In the genomic region with DNA sequence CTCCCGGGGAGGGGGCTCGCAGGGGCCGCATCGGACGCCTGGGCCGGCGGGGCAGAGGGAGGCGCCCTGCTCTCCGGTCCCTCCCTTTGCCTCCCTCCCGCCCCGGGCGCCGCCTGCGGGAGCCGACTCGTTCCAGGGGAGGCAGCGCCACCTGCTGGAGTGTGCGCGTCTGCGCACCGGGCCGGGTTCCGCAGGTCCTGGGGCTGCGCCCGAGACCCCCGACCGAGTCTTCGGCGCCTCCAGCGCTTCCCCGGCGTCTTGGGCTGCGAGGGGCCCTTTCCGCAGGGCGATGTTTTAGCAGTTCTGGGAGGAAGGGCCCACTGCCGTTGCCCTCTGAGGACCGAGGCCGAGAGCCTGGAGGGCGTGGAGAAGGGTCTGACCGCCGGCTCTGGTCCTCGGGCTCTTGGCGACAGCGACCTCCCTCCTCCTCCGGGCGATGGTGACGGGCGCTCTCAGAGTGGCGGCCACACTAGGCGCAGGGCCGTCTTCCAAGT, we compare ENCODE assay signal across 1 cellular context.
TF ChIP-seq lines count a peak whose summit lies in the region.

No MANE protein-coding gene starts in this region.

TF ChIP-seq in GM12878, 131 proteins besides CTCF, POLR2A, EP300 and RAD21 (continued from another document and continues in another):
- TF ChIP-seq, protein P1, sequence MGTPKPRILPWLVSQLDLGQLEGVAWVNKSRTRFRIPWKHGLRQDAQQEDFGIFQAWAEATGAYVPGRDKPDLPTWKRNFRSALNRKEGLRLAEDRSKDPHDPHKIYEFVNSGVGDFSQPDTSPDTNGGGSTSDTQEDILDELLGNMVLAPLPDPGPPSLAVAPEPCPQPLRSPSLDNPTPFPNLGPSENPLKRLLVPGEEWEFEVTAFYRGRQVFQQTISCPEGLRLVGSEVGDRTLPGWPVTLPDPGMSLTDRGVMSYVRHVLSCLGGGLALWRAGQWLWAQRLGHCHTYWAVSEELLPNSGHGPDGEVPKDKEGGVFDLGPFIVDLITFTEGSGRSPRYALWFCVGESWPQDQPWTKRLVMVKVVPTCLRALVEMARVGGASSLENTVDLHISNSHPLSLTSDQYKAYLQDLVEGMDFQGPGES (IDR thresholded peaks at IDR 0.05), result no peak
- TF ChIP-seq EZH2 (IDR thresholded peaks at IDR 0.05; ENCODE audit: borderline replicate concordance, control insufficient read depth, low read depth, low read length), result no peak
- TF ChIP-seq SMARCA5 (IDR thresholded peaks at IDR 0.05), result peak; percentile 84
- no peak for TF ChIP-seq SREBF2 (IDR thresholded peaks at IDR 0.05; ENCODE audit: low read length)
- no peak for TF ChIP-seq ETV6 (conservative IDR thresholded peaks at IDR 0.05 in 1 of 2, IDR thresholded peaks at IDR 0.05 in 1 of 2; ENCODE audit: borderline replicate concordance in 1 of 2, low read depth in 1 of 2)
- no peak for TF ChIP-seq CREB1 (IDR thresholded peaks at IDR 0.05; ENCODE audit: low read depth)
- TF ChIP-seq CBX5 (IDR thresholded peaks at IDR 0.05; ENCODE audit: low read depth), result no peak
- TF ChIP-seq, protein P2, sequence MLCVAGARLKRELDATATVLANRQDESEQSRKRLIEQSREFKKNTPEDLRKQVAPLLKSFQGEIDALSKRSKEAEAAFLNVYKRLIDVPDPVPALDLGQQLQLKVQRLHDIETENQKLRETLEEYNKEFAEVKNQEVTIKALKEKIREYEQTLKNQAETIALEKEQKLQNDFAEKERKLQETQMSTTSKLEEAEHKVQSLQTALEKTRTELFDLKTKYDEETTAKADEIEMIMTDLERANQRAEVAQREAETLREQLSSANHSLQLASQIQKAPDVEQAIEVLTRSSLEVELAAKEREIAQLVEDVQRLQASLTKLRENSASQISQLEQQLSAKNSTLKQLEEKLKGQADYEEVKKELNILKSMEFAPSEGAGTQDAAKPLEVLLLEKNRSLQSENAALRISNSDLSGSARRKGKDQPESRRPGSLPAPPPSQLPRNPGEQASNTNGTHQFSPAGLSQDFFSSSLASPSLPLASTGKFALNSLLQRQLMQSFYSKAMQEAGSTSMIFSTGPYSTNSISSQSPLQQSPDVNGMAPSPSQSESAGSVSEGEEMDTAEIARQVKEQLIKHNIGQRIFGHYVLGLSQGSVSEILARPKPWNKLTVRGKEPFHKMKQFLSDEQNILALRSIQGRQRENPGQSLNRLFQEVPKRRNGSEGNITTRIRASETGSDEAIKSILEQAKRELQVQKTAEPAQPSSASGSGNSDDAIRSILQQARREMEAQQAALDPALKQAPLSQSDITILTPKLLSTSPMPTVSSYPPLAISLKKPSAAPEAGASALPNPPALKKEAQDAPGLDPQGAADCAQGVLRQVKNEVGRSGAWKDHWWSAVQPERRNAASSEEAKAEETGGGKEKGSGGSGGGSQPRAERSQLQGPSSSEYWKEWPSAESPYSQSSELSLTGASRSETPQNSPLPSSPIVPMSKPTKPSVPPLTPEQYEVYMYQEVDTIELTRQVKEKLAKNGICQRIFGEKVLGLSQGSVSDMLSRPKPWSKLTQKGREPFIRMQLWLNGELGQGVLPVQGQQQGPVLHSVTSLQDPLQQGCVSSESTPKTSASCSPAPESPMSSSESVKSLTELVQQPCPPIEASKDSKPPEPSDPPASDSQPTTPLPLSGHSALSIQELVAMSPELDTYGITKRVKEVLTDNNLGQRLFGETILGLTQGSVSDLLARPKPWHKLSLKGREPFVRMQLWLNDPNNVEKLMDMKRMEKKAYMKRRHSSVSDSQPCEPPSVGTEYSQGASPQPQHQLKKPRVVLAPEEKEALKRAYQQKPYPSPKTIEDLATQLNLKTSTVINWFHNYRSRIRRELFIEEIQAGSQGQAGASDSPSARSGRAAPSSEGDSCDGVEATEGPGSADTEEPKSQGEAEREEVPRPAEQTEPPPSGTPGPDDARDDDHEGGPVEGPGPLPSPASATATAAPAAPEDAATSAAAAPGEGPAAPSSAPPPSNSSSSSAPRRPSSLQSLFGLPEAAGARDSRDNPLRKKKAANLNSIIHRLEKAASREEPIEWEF (IDR thresholded peaks at IDR 0.05; ENCODE audit: insufficient replicate concordance, low read depth, low read length), result no peak
- no peak for TF ChIP-seq IKZF2 (IDR thresholded peaks at IDR 0.05)
- no peak for TF ChIP-seq IRF4 (IDR thresholded peaks at IDR 0.05; ENCODE audit: low read depth, low read length)
- TF ChIP-seq ZNF274 (IDR thresholded peaks at IDR 0.05; ENCODE audit: insufficient read depth, insufficient read length), result no peak
- no peak for TF ChIP-seq STAT3 (IDR thresholded peaks at IDR 0.05; ENCODE audit: low read depth, low read length)
- TF ChIP-seq, protein P3, sequence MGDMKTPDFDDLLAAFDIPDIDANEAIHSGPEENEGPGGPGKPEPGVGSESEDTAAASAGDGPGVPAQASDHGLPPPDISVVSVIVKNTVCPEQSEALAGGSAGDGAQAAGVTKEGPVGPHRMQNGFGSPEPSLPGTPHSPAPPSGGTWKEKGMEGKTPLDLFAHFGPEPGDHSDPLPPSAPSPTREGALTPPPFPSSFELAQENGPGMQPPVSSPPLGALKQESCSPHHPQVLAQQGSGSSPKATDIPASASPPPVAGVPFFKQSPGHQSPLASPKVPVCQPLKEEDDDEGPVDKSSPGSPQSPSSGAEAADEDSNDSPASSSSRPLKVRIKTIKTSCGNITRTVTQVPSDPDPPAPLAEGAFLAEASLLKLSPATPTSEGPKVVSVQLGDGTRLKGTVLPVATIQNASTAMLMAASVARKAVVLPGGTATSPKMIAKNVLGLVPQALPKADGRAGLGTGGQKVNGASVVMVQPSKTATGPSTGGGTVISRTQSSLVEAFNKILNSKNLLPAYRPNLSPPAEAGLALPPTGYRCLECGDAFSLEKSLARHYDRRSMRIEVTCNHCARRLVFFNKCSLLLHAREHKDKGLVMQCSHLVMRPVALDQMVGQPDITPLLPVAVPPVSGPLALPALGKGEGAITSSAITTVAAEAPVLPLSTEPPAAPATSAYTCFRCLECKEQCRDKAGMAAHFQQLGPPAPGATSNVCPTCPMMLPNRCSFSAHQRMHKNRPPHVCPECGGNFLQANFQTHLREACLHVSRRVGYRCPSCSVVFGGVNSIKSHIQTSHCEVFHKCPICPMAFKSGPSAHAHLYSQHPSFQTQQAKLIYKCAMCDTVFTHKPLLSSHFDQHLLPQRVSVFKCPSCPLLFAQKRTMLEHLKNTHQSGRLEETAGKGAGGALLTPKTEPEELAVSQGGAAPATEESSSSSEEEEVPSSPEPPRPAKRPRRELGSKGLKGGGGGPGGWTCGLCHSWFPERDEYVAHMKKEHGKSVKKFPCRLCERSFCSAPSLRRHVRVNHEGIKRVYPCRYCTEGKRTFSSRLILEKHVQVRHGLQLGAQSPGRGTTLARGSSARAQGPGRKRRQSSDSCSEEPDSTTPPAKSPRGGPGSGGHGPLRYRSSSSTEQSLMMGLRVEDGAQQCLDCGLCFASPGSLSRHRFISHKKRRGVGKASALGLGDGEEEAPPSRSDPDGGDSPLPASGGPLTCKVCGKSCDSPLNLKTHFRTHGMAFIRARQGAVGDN (IDR thresholded peaks at IDR 0.05), result no peak
- TF ChIP-seq PAX8 (IDR thresholded peaks at IDR 0.05), result no peak
- TF ChIP-seq, protein P4, sequence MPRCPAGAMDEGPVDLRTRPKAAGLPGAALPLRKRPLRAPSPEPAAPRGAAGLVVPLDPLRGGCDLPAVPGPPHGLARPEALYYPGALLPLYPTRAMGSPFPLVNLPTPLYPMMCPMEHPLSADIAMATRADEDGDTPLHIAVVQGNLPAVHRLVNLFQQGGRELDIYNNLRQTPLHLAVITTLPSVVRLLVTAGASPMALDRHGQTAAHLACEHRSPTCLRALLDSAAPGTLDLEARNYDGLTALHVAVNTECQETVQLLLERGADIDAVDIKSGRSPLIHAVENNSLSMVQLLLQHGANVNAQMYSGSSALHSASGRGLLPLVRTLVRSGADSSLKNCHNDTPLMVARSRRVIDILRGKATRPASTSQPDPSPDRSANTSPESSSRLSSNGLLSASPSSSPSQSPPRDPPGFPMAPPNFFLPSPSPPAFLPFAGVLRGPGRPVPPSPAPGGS (IDR thresholded peaks at IDR 0.05; ENCODE audit: borderline replicate concordance, insufficient read depth, low read depth, low read length, poor library complexity, severe bottlenecking), result no peak
- TF ChIP-seq, protein P5, sequence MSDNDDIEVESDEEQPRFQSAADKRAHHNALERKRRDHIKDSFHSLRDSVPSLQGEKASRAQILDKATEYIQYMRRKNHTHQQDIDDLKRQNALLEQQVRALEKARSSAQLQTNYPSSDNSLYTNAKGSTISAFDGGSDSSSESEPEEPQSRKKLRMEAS (IDR thresholded peaks at IDR 0.05; ENCODE audit: low read depth, low read length), result no peak
- 0 out of 2 replicates have a peak, but pooled peaks have one; percentile 8 for TF ChIP-seq NR2F1 (conservative IDR thresholded peaks at IDR 0.05)
- TF ChIP-seq SREBF1 (IDR thresholded peaks at IDR 0.05; ENCODE audit: low read length), result no peak
- TF ChIP-seq, protein P6, sequence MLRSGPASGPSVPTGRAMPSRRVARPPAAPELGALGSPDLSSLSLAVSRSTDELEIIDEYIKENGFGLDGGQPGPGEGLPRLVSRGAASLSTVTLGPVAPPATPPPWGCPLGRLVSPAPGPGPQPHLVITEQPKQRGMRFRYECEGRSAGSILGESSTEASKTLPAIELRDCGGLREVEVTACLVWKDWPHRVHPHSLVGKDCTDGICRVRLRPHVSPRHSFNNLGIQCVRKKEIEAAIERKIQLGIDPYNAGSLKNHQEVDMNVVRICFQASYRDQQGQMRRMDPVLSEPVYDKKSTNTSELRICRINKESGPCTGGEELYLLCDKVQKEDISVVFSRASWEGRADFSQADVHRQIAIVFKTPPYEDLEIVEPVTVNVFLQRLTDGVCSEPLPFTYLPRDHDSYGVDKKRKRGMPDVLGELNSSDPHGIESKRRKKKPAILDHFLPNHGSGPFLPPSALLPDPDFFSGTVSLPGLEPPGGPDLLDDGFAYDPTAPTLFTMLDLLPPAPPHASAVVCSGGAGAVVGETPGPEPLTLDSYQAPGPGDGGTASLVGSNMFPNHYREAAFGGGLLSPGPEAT (IDR thresholded peaks at IDR 0.05; ENCODE audit: low read depth), result no peak
- TF ChIP-seq BHLHE40 (IDR thresholded peaks at IDR 0.05; ENCODE audit: borderline replicate concordance in 1 of 2, low read depth in 2 of 2, low read length in 1 of 2), result peak in 1 of 2 experiments; percentile 41; a peak in 1 of 4 replicates
- TF ChIP-seq POU2F2 (IDR thresholded peaks at IDR 0.05; ENCODE audit: borderline replicate concordance, low read depth, low read length), result 0 out of 3 replicates have a peak, but pooled peaks have one; percentile 29
- TF ChIP-seq SRF (IDR thresholded peaks at IDR 0.05; ENCODE audit: low read depth in 2 of 2, low read length in 2 of 2), result no peak
- TF ChIP-seq, protein P7, sequence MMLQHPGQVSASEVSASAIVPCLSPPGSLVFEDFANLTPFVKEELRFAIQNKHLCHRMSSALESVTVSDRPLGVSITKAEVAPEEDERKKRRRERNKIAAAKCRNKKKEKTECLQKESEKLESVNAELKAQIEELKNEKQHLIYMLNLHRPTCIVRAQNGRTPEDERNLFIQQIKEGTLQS (IDR thresholded peaks at IDR 0.05; ENCODE audit: borderline replicate concordance, extremely low read depth, low read depth, low read length), result no peak
- no peak for TF ChIP-seq NR2C2 (IDR thresholded peaks at IDR 0.05; ENCODE audit: borderline replicate concordance, control insufficient read depth, insufficient read length, low read depth)
- no peak for TF ChIP-seq ESRRA (IDR thresholded peaks at IDR 0.05; ENCODE audit: low read length)
- no peak for TF ChIP-seq RELA (IDR thresholded peaks at IDR 0.05; ENCODE audit: borderline replicate concordance, partially characterized antibody)
- no peak for TF ChIP-seq TAF1 (IDR thresholded peaks at IDR 0.05; ENCODE audit: borderline replicate concordance, low read depth, low read length)
- TF ChIP-seq ZNF622 (IDR thresholded peaks at IDR 0.05), result no peak
- peak; percentile 45; the same call in 1 of the 2 replicates for TF ChIP-seq IKZF1 (conservative IDR thresholded peaks at IDR 0.05)
- peak; percentile 88 for TF ChIP-seq SMC3 (IDR thresholded peaks at IDR 0.05; ENCODE audit: borderline replicate concordance, low read length)
- no peak for TF ChIP-seq RAD51 (IDR thresholded peaks at IDR 0.05)
- TF ChIP-seq GABPA (IDR thresholded peaks at IDR 0.05; ENCODE audit: low read depth), result no peak
- TF ChIP-seq, protein P8, sequence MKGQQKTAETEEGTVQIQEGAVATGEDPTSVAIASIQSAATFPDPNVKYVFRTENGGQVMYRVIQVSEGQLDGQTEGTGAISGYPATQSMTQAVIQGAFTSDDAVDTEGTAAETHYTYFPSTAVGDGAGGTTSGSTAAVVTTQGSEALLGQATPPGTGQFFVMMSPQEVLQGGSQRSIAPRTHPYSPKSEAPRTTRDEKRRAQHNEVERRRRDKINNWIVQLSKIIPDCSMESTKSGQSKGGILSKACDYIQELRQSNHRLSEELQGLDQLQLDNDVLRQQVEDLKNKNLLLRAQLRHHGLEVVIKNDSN (IDR thresholded peaks at IDR 0.05; ENCODE audit: borderline replicate concordance, extremely low read length, insufficient read depth, low read depth, low read length), result no peak
- TF ChIP-seq, protein P9, sequence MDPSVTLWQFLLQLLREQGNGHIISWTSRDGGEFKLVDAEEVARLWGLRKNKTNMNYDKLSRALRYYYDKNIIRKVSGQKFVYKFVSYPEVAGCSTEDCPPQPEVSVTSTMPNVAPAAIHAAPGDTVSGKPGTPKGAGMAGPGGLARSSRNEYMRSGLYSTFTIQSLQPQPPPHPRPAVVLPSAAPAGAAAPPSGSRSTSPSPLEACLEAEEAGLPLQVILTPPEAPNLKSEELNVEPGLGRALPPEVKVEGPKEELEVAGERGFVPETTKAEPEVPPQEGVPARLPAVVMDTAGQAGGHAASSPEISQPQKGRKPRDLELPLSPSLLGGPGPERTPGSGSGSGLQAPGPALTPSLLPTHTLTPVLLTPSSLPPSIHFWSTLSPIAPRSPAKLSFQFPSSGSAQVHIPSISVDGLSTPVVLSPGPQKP (IDR thresholded peaks at IDR 0.05; ENCODE audit: low read depth, low read length), result no peak
- TF ChIP-seq, protein P10, sequence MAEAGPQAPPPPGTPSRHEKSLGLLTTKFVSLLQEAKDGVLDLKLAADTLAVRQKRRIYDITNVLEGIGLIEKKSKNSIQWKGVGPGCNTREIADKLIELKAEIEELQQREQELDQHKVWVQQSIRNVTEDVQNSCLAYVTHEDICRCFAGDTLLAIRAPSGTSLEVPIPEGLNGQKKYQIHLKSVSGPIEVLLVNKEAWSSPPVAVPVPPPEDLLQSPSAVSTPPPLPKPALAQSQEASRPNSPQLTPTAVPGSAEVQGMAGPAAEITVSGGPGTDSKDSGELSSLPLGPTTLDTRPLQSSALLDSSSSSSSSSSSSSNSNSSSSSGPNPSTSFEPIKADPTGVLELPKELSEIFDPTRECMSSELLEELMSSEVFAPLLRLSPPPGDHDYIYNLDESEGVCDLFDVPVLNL (IDR thresholded peaks at IDR 0.05; ENCODE audit: low read depth, low read length), result no peak
- TF ChIP-seq, protein P11, sequence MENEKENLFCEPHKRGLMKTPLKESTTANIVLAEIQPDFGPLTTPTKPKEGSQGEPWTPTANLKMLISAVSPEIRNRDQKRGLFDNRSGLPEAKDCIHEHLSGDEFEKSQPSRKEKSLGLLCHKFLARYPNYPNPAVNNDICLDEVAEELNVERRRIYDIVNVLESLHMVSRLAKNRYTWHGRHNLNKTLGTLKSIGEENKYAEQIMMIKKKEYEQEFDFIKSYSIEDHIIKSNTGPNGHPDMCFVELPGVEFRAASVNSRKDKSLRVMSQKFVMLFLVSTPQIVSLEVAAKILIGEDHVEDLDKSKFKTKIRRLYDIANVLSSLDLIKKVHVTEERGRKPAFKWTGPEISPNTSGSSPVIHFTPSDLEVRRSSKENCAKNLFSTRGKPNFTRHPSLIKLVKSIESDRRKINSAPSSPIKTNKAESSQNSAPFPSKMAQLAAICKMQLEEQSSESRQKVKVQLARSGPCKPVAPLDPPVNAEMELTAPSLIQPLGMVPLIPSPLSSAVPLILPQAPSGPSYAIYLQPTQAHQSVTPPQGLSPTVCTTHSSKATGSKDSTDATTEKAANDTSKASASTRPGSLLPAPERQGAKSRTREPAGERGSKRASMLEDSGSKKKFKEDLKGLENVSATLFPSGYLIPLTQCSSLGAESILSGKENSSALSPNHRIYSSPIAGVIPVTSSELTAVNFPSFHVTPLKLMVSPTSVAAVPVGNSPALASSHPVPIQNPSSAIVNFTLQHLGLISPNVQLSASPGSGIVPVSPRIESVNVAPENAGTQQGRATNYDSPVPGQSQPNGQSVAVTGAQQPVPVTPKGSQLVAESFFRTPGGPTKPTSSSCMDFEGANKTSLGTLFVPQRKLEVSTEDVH (IDR thresholded peaks at IDR 0.05; ENCODE audit: low read depth, partially characterized antibody), result no peak
